14 cellular contexts compared by ENCODE assay signal in genomic region chr3:132522353-132522752, GRCh38.
DNase-seq lines count a peak whose midpoint lies in the region; ATAC-seq and TF ChIP-seq lines count a peak whose summit lies in the region.
"Had no signal": no experiment of that assay in that cellular context is flagged by ENCODE, and none has a peak within 500 bp of the region (broad histone marks: within the 10 kb centered on the region; RNA-seq: fewer than 3 reads in every experiment).

No MANE protein-coding gene starts in this region.

- POLR2A ChIA-PET in activated CD4-positive, alpha-beta memory T cell treated with anti-CD3 and anti-CD28 coated beads, Interleukin-2, amount 10 ng/mL, durations not matched to agents 7 days and 5 days (lab: Charles Lee) = no interaction called here
- POLR2A ChIA-PET in activated CD4-positive, alpha-beta memory T cell treated with anti-CD3 and anti-CD28 coated beads for 36 hours (lab: Charles Lee) = no interaction called here
- POLR2A ChIA-PET in naive thymus-derived CD4-positive, alpha-beta T cell (lab: Charles Lee) = no interaction called here

- no peaks in the 10 kb centered on the region for H3K27me3 Mint-ChIP-seq in activated CD4-positive, alpha-beta memory T cell treated with anti-CD3 and anti-CD28 coated beads, Interleukin-2, amount 10 ng/mL, durations not matched to agents 7 days and 5 days
- H3K27me3 Mint-ChIP-seq in activated CD4-positive, alpha-beta memory T cell treated with anti-CD3 and anti-CD28 coated beads for 36 hours = no peaks in the 10 kb centered on the region
- H3K27me3 Mint-ChIP-seq in naive thymus-derived CD4-positive, alpha-beta T cell = no peaks in the 10 kb centered on the region
- H3K27me3 Mint-ChIP-seq in activated T-helper 2 cell treated with anti-CD3 and anti-CD28 coated beads, Interferon-gamma antibody, Interleukin-2, Interleukin-4, amounts not matched to agents 10 μg/mL and 5 μg/mL and 100 μg/mL, durations not matched to agents 14 hours and 24 hours and 36 hours (ENCODE audit: low read depth) = no peaks in the 10 kb centered on the region
- H3K27me3 Mint-ChIP-seq: natural killer cell treated with Interleukin-12 subunit alpha and Interleukin-12 subunit beta and Interleukin-15 and Interleukin-18, amount 100 ng/mL, for 72 hours had no signal

- H3K27ac ChIP-seq in naive thymus-derived CD4-positive, alpha-beta T cell (ENCODE audit: low read depth, low read length) = no peak overlapping the region
- H3K27ac ChIP-seq in gastrocnemius medialis = no peak overlapping the region

- no peaks in the 10 kb centered on the region for H3K4me1 ChIP-seq in naive thymus-derived CD4-positive, alpha-beta T cell (ENCODE audit: control insufficient read depth in 2 of 2, insufficient read depth in 2 of 2, low read length in 2 of 2)
- no peaks in the 10 kb centered on the region for H3K4me1 ChIP-seq in gastrocnemius medialis

- intact Hi-C loops in activated CD4-positive, alpha-beta memory T cell treated with anti-CD3 and anti-CD28 coated beads for 36 hours (cut with micrococcal nuclease) = no loop called here
- intact Hi-C loops in naive thymus-derived CD4-positive, alpha-beta T cell (cut with micrococcal nuclease) = loop anchor here in 1 of 2 donors (10.0 kb wide), 1 partner anchor 108 kb away; the partner anchor contains the start of gene DNAJC13
- intact Hi-C loops in gastrocnemius medialis (cut with DNase I; ENCODE audit: low total_unique reads) = no loop called here
- intact Hi-C loops in activated T-helper 2 cell treated with anti-CD3 and anti-CD28 coated beads, Interferon-gamma antibody, Interleukin-2, Interleukin-4, amounts not matched to agents 10 μg/mL and 5 μg/mL and 100 μg/mL, durations not matched to agents 14 hours and 24 hours and 36 hours (cut with micrococcal nuclease) = loop anchor here (5.0 kb wide), 1 partner anchor 85 kb away; no protein-coding TSS in a partner anchor

- peak; percentile 93 for ATAC-seq in GM21529 (IDR thresholded peaks at IDR 0.05; ENCODE audit: unreplicated experiment)
- ATAC-seq in HG03159 (IDR thresholded peaks at IDR 0.05; ENCODE audit: unreplicated experiment) = peak; percentile 78
- no peak for ATAC-seq in naive thymus-derived CD4-positive, alpha-beta T cell
- no peak for ATAC-seq in gastrocnemius medialis
- ATAC-seq: natural killer cell treated with Interleukin-12 subunit alpha and Interleukin-12 subunit beta and Interleukin-15 and Interleukin-18, amount 100 ng/mL, for 72 hours had no signal

- peak overlapping the region; percentile 36 for H3K27ac Mint-ChIP-seq in activated CD4-positive, alpha-beta memory T cell treated with anti-CD3 and anti-CD28 coated beads, Interleukin-2, amount 10 ng/mL, durations not matched to agents 7 days and 5 days
- no peak overlapping the region for H3K27ac Mint-ChIP-seq in activated CD4-positive, alpha-beta memory T cell treated with anti-CD3 and anti-CD28 coated beads for 36 hours
- peak overlapping the region in 5 of 9 donors; percentile 10 to 35 (median 29) for H3K27ac Mint-ChIP-seq in naive thymus-derived CD4-positive, alpha-beta T cell
- no peak overlapping the region for H3K27ac Mint-ChIP-seq in activated T-helper 2 cell treated with anti-CD3 and anti-CD28 coated beads, Interferon-gamma antibody, Interleukin-2, Interleukin-4, amounts not matched to agents 10 μg/mL and 5 μg/mL and 100 μg/mL, durations not matched to agents 14 hours and 24 hours and 36 hours
- H3K27ac Mint-ChIP-seq: H9; natural killer cell treated with Interleukin-12 subunit alpha and Interleukin-12 subunit beta and Interleukin-15 and Interleukin-18, amount 100 ng/mL, for 72 hours had no signal

- peak overlapping the region; percentile 38 for H3K4me3 Mint-ChIP-seq in activated CD4-positive, alpha-beta memory T cell treated with anti-CD3 and anti-CD28 coated beads, Interleukin-2, amount 10 ng/mL, durations not matched to agents 7 days and 5 days
- no peak overlapping the region for H3K4me3 Mint-ChIP-seq in activated CD4-positive, alpha-beta memory T cell treated with anti-CD3 and anti-CD28 coated beads for 36 hours
- H3K4me3 Mint-ChIP-seq in naive thymus-derived CD4-positive, alpha-beta T cell = peak overlapping the region in 1 of 10 donors; percentile 56
- H3K4me3 Mint-ChIP-seq in activated T-helper 2 cell treated with anti-CD3 and anti-CD28 coated beads, Interferon-gamma antibody, Interleukin-2, Interleukin-4, amounts not matched to agents 10 μg/mL and 5 μg/mL and 100 μg/mL, durations not matched to agents 14 hours and 24 hours and 36 hours (ENCODE audit: low read depth) = no peak overlapping the region
- H3K4me3 Mint-ChIP-seq: H9; natural killer cell treated with Interleukin-12 subunit alpha and Interleukin-12 subunit beta and Interleukin-15 and Interleukin-18, amount 100 ng/mL, for 72 hours had no signal

- peaks cover 13% of the 10 kb centered on the region for H3K4me1 Mint-ChIP-seq in activated CD4-positive, alpha-beta memory T cell treated with anti-CD3 and anti-CD28 coated beads, Interleukin-2, amount 10 ng/mL, durations not matched to agents 7 days and 5 days
- H3K4me1 Mint-ChIP-seq in activated CD4-positive, alpha-beta memory T cell treated with anti-CD3 and anti-CD28 coated beads for 36 hours (ENCODE audit: low read depth) = peaks cover 9% of the 10 kb centered on the region
- peaks cover 0 to 17% (median 0%) of the 10 kb centered on the region in 7 donors for H3K4me1 Mint-ChIP-seq in naive thymus-derived CD4-positive, alpha-beta T cell
- H3K4me1 Mint-ChIP-seq in activated T-helper 2 cell treated with anti-CD3 and anti-CD28 coated beads, Interferon-gamma antibody, Interleukin-2, Interleukin-4, amounts not matched to agents 10 μg/mL and 5 μg/mL and 100 μg/mL, durations not matched to agents 14 hours and 24 hours and 36 hours (ENCODE audit: low read depth) = peaks cover 25% of the 10 kb centered on the region

- CTCF ChIA-PET in activated CD4-positive, alpha-beta memory T cell treated with anti-CD3 and anti-CD28 coated beads, Interleukin-2, amount 10 ng/mL, durations not matched to agents 7 days and 5 days (lab: Charles Lee) = interaction anchor here (1.8 kb wide), 1 partner anchor 14 kb away, joined by 5 read pairs; no protein-coding TSS in a partner anchor
- CTCF ChIA-PET in activated CD4-positive, alpha-beta memory T cell treated with anti-CD3 and anti-CD28 coated beads for 36 hours (lab: Charles Lee) = interaction anchor here (2.4 kb wide), 1 partner anchor 14 kb away, joined by 12 read pairs; no protein-coding TSS in a partner anchor
- CTCF ChIA-PET in naive thymus-derived CD4-positive, alpha-beta T cell (lab: Charles Lee) = no interaction called here

- no peak overlapping the region for H3K4me3 ChIP-seq in naive thymus-derived CD4-positive, alpha-beta T cell (ENCODE audit: low read length)
- no peak overlapping the region for H3K4me3 ChIP-seq in gastrocnemius medialis

- H3K36me3 ChIP-seq in naive thymus-derived CD4-positive, alpha-beta T cell (ENCODE audit: control insufficient read depth in 2 of 3, insufficient read depth in 3 of 3, low read length in 3 of 3) = peaks cover 0 to 60% (median 8%) of the 10 kb centered on the region in 3 experiments
- peaks cover 0 to 67% of the 10 kb centered on the region in 2 donors for H3K36me3 ChIP-seq in gastrocnemius medialis

- DNase-seq in activated CD4-positive, alpha-beta memory T cell treated with anti-CD3 and anti-CD28 coated beads, Interleukin-2, amount 10 ng/mL, durations not matched to agents 7 days and 5 days = no peak
- no peak for DNase-seq in activated CD4-positive, alpha-beta memory T cell treated with anti-CD3 and anti-CD28 coated beads for 36 hours
- DNase-seq in naive thymus-derived CD4-positive, alpha-beta T cell = no peak
- DNase-seq in gastrocnemius medialis (no peak), NCI-H526 treated with DMSO at 0.1 percent for 48 hours (lab: John Stamatoyannopoulos, UW) (no peak)
- no peak for DNase-seq in activated T-helper 2 cell treated with anti-CD3 and anti-CD28 coated beads, Interferon-gamma antibody, Interleukin-2, Interleukin-4, amounts not matched to agents 10 μg/mL and 5 μg/mL and 100 μg/mL, durations not matched to agents 14 hours and 24 hours and 36 hours (ENCODE audit: low spot score)
- DNase-seq: ACHN, H9, KG1, kidney, NCI-H446 had no signal

- peaks cover 70% of the 10 kb centered on the region for H3K36me3 Mint-ChIP-seq in activated CD4-positive, alpha-beta memory T cell treated with anti-CD3 and anti-CD28 coated beads, Interleukin-2, amount 10 ng/mL, durations not matched to agents 7 days and 5 days (ENCODE audit: low read depth)
- H3K36me3 Mint-ChIP-seq in activated CD4-positive, alpha-beta memory T cell treated with anti-CD3 and anti-CD28 coated beads for 36 hours = peaks cover 34% of the 10 kb centered on the region
- peaks cover 3 to 71% (median 30%) of the 10 kb centered on the region in 5 donors for H3K36me3 Mint-ChIP-seq in naive thymus-derived CD4-positive, alpha-beta T cell
- H3K36me3 Mint-ChIP-seq in activated T-helper 2 cell treated with anti-CD3 and anti-CD28 coated beads, Interferon-gamma antibody, Interleukin-2, Interleukin-4, amounts not matched to agents 10 μg/mL and 5 μg/mL and 100 μg/mL, durations not matched to agents 14 hours and 24 hours and 36 hours (ENCODE audit: low read depth) = peaks cover 61% of the 10 kb centered on the region

- TF ChIP-seq CTCF in gastrocnemius medialis (IDR thresholded peaks at IDR 0.05 in 4 of 5, conservative IDR thresholded peaks at IDR 0.05 in 1 of 5) = no peak

- no peaks in the 10 kb centered on the region for H3K9me3 ChIP-seq in naive thymus-derived CD4-positive, alpha-beta T cell (ENCODE audit: control insufficient read depth in 2 of 3, low read length in 3 of 3)
- H3K9me3 ChIP-seq in gastrocnemius medialis = no peaks in the 10 kb centered on the region

- no peak for TF ChIP-seq POLR2A in gastrocnemius medialis (IDR thresholded peaks at IDR 0.05)

- no peaks in the 10 kb centered on the region for H3K27me3 ChIP-seq in naive thymus-derived CD4-positive, alpha-beta T cell (ENCODE audit: control insufficient read depth in 2 of 2, insufficient read depth in 2 of 2, low read length in 2 of 2)
- no peaks in the 10 kb centered on the region for H3K27me3 ChIP-seq in gastrocnemius medialis

- in situ Hi-C loops in gastrocnemius medialis (cut with MboI; ENCODE audit: low sequenced_read_pairs in 4 of 4) = loop anchor here in 1 of 4 donors (25.0 kb wide), 1 partner anchor 1090 kb away; no protein-coding TSS in a partner anchor

- H3K9me3 Mint-ChIP-seq in activated CD4-positive, alpha-beta memory T cell treated with anti-CD3 and anti-CD28 coated beads, Interleukin-2, amount 10 ng/mL, durations not matched to agents 7 days and 5 days = no peaks in the 10 kb centered on the region
- no peaks in the 10 kb centered on the region for H3K9me3 Mint-ChIP-seq in activated CD4-positive, alpha-beta memory T cell treated with anti-CD3 and anti-CD28 coated beads for 36 hours
- no peaks in the 10 kb centered on the region for H3K9me3 Mint-ChIP-seq in naive thymus-derived CD4-positive, alpha-beta T cell
- H3K9me3 Mint-ChIP-seq in activated T-helper 2 cell treated with anti-CD3 and anti-CD28 coated beads, Interferon-gamma antibody, Interleukin-2, Interleukin-4, amounts not matched to agents 10 μg/mL and 5 μg/mL and 100 μg/mL, durations not matched to agents 14 hours and 24 hours and 36 hours = no peaks in the 10 kb centered on the region
- H3K9me3 Mint-ChIP-seq: H9; natural killer cell treated with Interleukin-12 subunit alpha and Interleukin-12 subunit beta and Interleukin-15 and Interleukin-18, amount 100 ng/mL, for 72 hours had no signal

Comparison
In these comparisons a context has a peak if more than half of its experiments do, and no peak if none do; other contexts are left out.
1. H3K27ac Mint-ChIP-seq: peak in activated CD4-positive, alpha-beta memory T cell treated with anti-CD3 and anti-CD28 coated beads, Interleukin-2, amount 10 ng/mL, durations not matched to agents 7 days and 5 days (single experiment) and naive thymus-derived CD4-positive, alpha-beta T cell (5 of 9); none in activated CD4-positive, alpha-beta memory T cell treated with anti-CD3 and anti-CD28 coated beads for 36 hours (single experiment) and activated T-helper 2 cell treated with anti-CD3 and anti-CD28 coated beads, Interferon-gamma antibody, Interleukin-2, Interleukin-4, amounts not matched to agents 10 μg/mL and 5 μg/mL and 100 μg/mL, durations not matched to agents 14 hours and 24 hours and 36 hours (single experiment).
2. ATAC-seq: peak in GM21529 (single experiment) and HG03159 (single experiment); none in naive thymus-derived CD4-positive, alpha-beta T cell (single experiment) and gastrocnemius medialis (0 of 2).